8 cellular contexts compared by ENCODE assay signal in genomic region chr6:96542702-96543101, GRCh38. TPM values are rescaled to one million over a fixed set of nuclear protein-coding genes. Genes with fewer than 3 reads are reported as not detected.
DNase-seq lines count a peak whose midpoint lies in the region; FAIRE-seq and TF ChIP-seq lines count a peak whose summit lies in the region.

No MANE protein-coding gene starts in this region.

- no peaks in the 10 kb centered on the region for H3K4me1 Mint-ChIP-seq in chondrocyte (ENCODE audit: low read depth)

- no peaks in the 10 kb centered on the region for H3K9me3 Mint-ChIP-seq in chondrocyte (ENCODE audit: low read depth)

- in situ Hi-C loops in GM13977 (cut with MboI; ENCODE audit: low pct_unique_long_range_greater_than_20kb, low sequenced_read_pairs, unreplicated experiment) = loop anchor here (25.0 kb wide), 1 partner anchor 520 kb away; no protein-coding TSS in a partner anchor

- peaks cover 38% of the 10 kb centered on the region for H3K36me3 Mint-ChIP-seq in chondrocyte (ENCODE audit: low read depth)

- DNase-seq in GM13977 (ENCODE audit: low spot score) = no peak
- no peak for DNase-seq in LNCaP clone FGC (ENCODE audit: low read depth)
- DNase-seq in chondrocyte (ENCODE audit: low spot score) = no peak
- DNase-seq in NCI-H1105 (lab: John Stamatoyannopoulos, UW) = no peak
- no peak for DNase-seq in DMS79 treated with DMSO at 0.1 percent for 48 hours (lab: John Stamatoyannopoulos, UW)
- no peak for DNase-seq in cerebellar nuclear complex (lab: John Stamatoyannopoulos, UW)
- DNase-seq in activated CD8-positive, alpha-beta memory T cell treated with anti-CD3 and anti-CD28 coated beads, Interleukin-2, amount 50 U/mL, for 4 hours = no peak

- H3K27me3 Mint-ChIP-seq in chondrocyte (ENCODE audit: low read depth) = no peaks in the 10 kb centered on the region

- no peak overlapping the region for H3K27ac Mint-ChIP-seq in chondrocyte (ENCODE audit: unreplicated experiment)

- TF ChIP-seq CTCF in GM13977 (IDR thresholded peaks at IDR 0.05; ENCODE audit: extremely low read depth, insufficient read depth, missing control alignments) = peak; percentile 46
- peak; percentile 49 for TF ChIP-seq CTCF in LNCaP clone FGC (IDR thresholded peaks at IDR 0.05; ENCODE audit: control insufficient read depth, extremely low read depth, insufficient read depth)
- peak; percentile 75 for TF ChIP-seq CTCF in chondrocyte (IDR thresholded peaks at IDR 0.05)

- peak; percentile 34 for FAIRE-seq in A204.1 (lab: Jason Lieb, UNC)

- H3K4me3 Mint-ChIP-seq in chondrocyte (ENCODE audit: unreplicated experiment) = no peak overlapping the region

- no peak overlapping the region for H3K4me3 ChIP-seq in LNCaP clone FGC (ENCODE audit: low read depth, low read length)

RNA-seq across cellular contexts. Expression of gene FHL5, which starts 20.2 kb away (rescaled TPM):
- not detected in 3 replicates for total RNA-seq in chondrocyte

RNA-seq across cellular contexts. Expression of gene UFL1, which starts 21.1 kb away (rescaled TPM):
- total RNA-seq in chondrocyte = 24.5 to 28.2 TPM (median 25.3 TPM) in 3 replicates
